Comparison of ENCODE assay signal across 1 cellular context in genomic region chr11:3136542-3137455, GRCh38.
TF ChIP-seq lines count a peak whose summit lies in the region.

No MANE protein-coding gene starts in this region.

TF ChIP-seq in GM23338, 12 proteins besides CTCF, POLR2A, EP300 and RAD21:
- TF ChIP-seq, protein P1, sequence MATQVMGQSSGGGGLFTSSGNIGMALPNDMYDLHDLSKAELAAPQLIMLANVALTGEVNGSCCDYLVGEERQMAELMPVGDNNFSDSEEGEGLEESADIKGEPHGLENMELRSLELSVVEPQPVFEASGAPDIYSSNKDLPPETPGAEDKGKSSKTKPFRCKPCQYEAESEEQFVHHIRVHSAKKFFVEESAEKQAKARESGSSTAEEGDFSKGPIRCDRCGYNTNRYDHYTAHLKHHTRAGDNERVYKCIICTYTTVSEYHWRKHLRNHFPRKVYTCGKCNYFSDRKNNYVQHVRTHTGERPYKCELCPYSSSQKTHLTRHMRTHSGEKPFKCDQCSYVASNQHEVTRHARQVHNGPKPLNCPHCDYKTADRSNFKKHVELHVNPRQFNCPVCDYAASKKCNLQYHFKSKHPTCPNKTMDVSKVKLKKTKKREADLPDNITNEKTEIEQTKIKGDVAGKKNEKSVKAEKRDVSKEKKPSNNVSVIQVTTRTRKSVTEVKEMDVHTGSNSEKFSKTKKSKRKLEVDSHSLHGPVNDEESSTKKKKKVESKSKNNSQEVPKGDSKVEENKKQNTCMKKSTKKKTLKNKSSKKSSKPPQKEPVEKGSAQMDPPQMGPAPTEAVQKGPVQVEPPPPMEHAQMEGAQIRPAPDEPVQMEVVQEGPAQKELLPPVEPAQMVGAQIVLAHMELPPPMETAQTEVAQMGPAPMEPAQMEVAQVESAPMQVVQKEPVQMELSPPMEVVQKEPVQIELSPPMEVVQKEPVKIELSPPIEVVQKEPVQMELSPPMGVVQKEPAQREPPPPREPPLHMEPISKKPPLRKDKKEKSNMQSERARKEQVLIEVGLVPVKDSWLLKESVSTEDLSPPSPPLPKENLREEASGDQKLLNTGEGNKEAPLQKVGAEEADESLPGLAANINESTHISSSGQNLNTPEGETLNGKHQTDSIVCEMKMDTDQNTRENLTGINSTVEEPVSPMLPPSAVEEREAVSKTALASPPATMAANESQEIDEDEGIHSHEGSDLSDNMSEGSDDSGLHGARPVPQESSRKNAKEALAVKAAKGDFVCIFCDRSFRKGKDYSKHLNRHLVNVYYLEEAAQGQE (IDR thresholded peaks at IDR 0.05; ENCODE audit: unreplicated experiment): no peak
- TF ChIP-seq ZNF114 (CRISPR knock-in tag; IDR thresholded peaks at IDR 0.05): no peak
- TF ChIP-seq POLR2AphosphoS5 (IDR thresholded peaks at IDR 0.05; ENCODE audit: low read depth): no peak
- TF ChIP-seq NANOG (IDR thresholded peaks at IDR 0.05; ENCODE audit: borderline replicate concordance): no peak
- no peak for TF ChIP-seq JUNB (IDR thresholded peaks at IDR 0.05; ENCODE audit: unreplicated experiment)
- no peak for TF ChIP-seq ZNF331 (CRISPR knock-in tag; IDR thresholded peaks at IDR 0.05; ENCODE audit: low read depth)
- TF ChIP-seq, protein P2, sequence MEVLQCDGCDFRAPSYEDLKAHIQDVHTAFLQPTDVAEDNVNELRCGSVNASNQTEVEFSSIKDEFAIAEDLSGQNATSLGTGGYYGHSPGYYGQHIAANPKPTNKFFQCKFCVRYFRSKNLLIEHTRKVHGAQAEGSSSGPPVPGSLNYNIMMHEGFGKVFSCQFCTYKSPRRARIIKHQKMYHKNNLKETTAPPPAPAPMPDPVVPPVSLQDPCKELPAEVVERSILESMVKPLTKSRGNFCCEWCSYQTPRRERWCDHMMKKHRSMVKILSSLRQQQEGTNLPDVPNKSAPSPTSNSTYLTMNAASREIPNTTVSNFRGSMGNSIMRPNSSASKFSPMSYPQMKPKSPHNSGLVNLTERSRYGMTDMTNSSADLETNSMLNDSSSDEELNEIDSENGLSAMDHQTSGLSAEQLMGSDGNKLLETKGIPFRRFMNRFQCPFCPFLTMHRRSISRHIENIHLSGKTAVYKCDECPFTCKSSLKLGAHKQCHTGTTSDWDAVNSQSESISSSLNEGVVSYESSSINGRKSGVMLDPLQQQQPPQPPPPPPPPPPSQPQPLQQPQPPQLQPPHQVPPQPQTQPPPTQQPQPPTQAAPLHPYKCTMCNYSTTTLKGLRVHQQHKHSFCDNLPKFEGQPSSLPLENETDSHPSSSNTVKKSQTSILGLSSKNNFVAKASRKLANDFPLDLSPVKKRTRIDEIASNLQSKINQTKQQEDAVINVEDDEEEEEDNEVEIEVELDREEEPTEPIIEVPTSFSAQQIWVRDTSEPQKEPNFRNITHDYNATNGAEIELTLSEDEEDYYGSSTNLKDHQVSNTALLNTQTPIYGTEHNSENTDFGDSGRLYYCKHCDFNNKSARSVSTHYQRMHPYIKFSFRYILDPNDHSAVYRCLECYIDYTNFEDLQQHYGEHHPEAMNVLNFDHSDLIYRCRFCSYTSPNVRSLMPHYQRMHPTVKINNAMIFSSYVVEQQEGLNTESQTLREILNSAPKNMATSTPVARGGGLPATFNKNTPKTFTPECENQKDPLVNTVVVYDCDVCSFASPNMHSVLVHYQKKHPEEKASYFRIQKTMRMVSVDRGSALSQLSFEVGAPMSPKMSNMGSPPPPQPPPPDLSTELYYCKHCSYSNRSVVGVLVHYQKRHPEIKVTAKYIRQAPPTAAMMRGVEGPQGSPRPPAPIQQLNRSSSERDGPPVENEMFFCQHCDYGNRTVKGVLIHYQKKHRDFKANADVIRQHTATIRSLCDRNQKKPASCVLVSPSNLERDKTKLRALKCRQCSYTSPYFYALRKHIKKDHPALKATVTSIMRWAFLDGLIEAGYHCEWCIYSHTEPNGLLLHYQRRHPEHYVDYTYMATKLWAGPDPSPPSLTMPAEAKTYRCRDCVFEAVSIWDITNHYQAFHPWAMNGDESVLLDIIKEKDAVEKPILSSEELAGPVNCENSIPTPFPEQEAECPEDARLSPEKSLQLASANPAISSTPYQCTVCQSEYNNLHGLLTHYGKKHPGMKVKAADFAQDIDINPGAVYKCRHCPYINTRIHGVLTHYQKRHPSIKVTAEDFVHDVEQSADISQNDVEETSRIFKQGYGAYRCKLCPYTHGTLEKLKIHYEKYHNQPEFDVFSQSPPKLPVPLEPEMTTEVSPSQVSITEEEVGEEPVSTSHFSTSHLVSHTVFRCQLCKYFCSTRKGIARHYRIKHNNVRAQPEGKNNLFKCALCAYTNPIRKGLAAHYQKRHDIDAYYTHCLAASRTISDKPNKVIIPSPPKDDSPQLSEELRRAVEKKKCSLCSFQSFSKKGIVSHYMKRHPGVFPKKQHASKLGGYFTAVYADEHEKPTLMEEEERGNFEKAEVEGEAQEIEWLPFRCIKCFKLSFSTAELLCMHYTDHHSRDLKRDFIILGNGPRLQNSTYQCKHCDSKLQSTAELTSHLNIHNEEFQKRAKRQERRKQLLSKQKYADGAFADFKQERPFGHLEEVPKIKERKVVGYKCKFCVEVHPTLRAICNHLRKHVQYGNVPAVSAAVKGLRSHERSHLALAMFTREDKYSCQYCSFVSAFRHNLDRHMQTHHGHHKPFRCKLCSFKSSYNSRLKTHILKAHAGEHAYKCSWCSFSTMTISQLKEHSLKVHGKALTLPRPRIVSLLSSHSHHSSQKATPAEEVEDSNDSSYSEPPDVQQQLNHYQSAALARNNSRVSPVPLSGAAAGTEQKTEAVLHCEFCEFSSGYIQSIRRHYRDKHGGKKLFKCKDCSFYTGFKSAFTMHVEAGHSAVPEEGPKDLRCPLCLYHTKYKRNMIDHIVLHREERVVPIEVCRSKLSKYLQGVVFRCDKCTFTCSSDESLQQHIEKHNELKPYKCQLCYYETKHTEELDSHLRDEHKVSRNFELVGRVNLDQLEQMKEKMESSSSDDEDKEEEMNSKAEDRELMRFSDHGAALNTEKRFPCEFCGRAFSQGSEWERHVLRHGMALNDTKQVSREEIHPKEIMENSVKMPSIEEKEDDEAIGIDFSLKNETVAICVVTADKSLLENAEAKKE (CRISPR knock-in tag; IDR thresholded peaks at IDR 0.05): no peak
- no peak for TF ChIP-seq EZH2 (IDR thresholded peaks at IDR 0.05; ENCODE audit: low read depth, unreplicated experiment)
- TF ChIP-seq CREB1 (CRISPR knock-in tag; IDR thresholded peaks at IDR 0.05; ENCODE audit: low read depth): no peak
- TF ChIP-seq ETS1 (IDR thresholded peaks at IDR 0.05): no peak
